ENCODE assay signal across 23 cellular contexts in genomic region chr19:57800696-57801095, GRCh38. TPM values are rescaled to one million over a fixed set of nuclear protein-coding genes. Genes with fewer than 3 reads are reported as not detected.
A peak's percentile ranks its signal among the peaks of the same experiment; 100 is the strongest.
DNase-seq lines count a peak whose midpoint lies in the region; ATAC-seq and TF ChIP-seq lines count a peak whose summit lies in the region.
"Had no signal": no experiment of that assay in that cellular context is flagged by ENCODE, and none has a peak within 500 bp of the region (broad histone marks: within the 10 kb centered on the region; RNA-seq: fewer than 3 reads in every experiment).

No MANE protein-coding gene starts in this region.

- 57% methylated on average over 5 of the region's 5 CpGs for WGBS in urinary bladder

- H3K36me3 Mint-ChIP-seq in endothelial cell (ENCODE audit: low read depth, unreplicated experiment) (peaks cover 11% of the 10 kb centered on the region), nephron (ENCODE audit: low read depth) (peaks cover 37% of the 10 kb centered on the region)
- peaks cover 42% of the 10 kb centered on the region for H3K36me3 Mint-ChIP-seq in activated CD4-positive, alpha-beta T cell treated with anti-CD3 and anti-CD28 coated beads, Interleukin-2, amount 10 ng/mL, durations not matched to agents 7 days and 5 days (ENCODE audit: low read depth)

- H3K27me3 ChIP-seq in RWPE2 (ENCODE audit: insufficient read depth, poor library complexity, severe bottlenecking): no peaks in the 10 kb centered on the region
- no peaks in the 10 kb centered on the region for H3K27me3 ChIP-seq in H7 (ENCODE audit: control insufficient read depth, insufficient read depth, low read length)
- H3K27me3 ChIP-seq: BLaER1, tibial artery had no signal

- H3K9me3 Mint-ChIP-seq in endothelial cell (ENCODE audit: unreplicated experiment) (no peaks in the 10 kb centered on the region), nephron (peaks cover under 1% of the 10 kb centered on the region)
- no peaks in the 10 kb centered on the region for H3K9me3 Mint-ChIP-seq in activated CD4-positive, alpha-beta T cell treated with anti-CD3 and anti-CD28 coated beads, Interleukin-2, amount 10 ng/mL, durations not matched to agents 7 days and 5 days
- H3K9me3 Mint-ChIP-seq: central memory CD8-positive, alpha-beta T cell had no signal

- POLR2A ChIA-PET in activated CD4-positive, alpha-beta T cell treated with anti-CD3 and anti-CD28 coated beads, Interleukin-2, amount 10 ng/mL, durations not matched to agents 7 days and 5 days (lab: Charles Lee): no interaction called here

- H3K27me3 Mint-ChIP-seq in endothelial cell (ENCODE audit: unreplicated experiment) (peaks cover 6% of the 10 kb centered on the region), nephron (ENCODE audit: low read depth) (no peaks in the 10 kb centered on the region)
- no peaks in the 10 kb centered on the region for H3K27me3 Mint-ChIP-seq in activated CD4-positive, alpha-beta T cell treated with anti-CD3 and anti-CD28 coated beads, Interleukin-2, amount 10 ng/mL, durations not matched to agents 7 days and 5 days
- H3K27me3 Mint-ChIP-seq: central memory CD8-positive, alpha-beta T cell; stimulated activated naive CD8-positive, alpha-beta T cell treated with anti-CD3 and anti-CD28 coated beads, Interleukin-15, amount 100 ng/mL, for 72 hours; T-helper 17 cell had no signal

- H3K4me1 Mint-ChIP-seq in endothelial cell (ENCODE audit: unreplicated experiment) (peaks cover 58% of the 10 kb centered on the region), nephron (peaks cover 28% of the 10 kb centered on the region)
- peaks cover 29% of the 10 kb centered on the region for H3K4me1 Mint-ChIP-seq in activated CD4-positive, alpha-beta T cell treated with anti-CD3 and anti-CD28 coated beads, Interleukin-2, amount 10 ng/mL, durations not matched to agents 7 days and 5 days

- H3K9me3 ChIP-seq in RWPE2 (ENCODE audit: severe bottlenecking): no peaks in the 10 kb centered on the region
- H3K9me3 ChIP-seq: BLaER1, SK-N-SH had no signal

- CTCF ChIA-PET in activated CD4-positive, alpha-beta T cell treated with anti-CD3 and anti-CD28 coated beads, Interleukin-2, amount 10 ng/mL, durations not matched to agents 7 days and 5 days (lab: Charles Lee): interaction anchor here (0.7 kb wide), 1 partner anchor 14 kb away, joined by 3 read pairs; the partner anchor contains the start of gene ZNF552

- peaks cover 60% of the 10 kb centered on the region for H3K4me1 ChIP-seq in RWPE2 (ENCODE audit: insufficient read depth, poor library complexity, severe bottlenecking)
- H3K4me1 ChIP-seq in urinary bladder (ENCODE audit: insufficient read depth): no peaks in the 10 kb centered on the region

- H3K27ac Mint-ChIP-seq in endothelial cell (ENCODE audit: unreplicated experiment): peak overlapping the region; percentile 95
- H3K27ac Mint-ChIP-seq in nephron: peak overlapping the region in 2 of 3 experiments; percentile 11 to 45
- H3K27ac Mint-ChIP-seq in activated CD4-positive, alpha-beta T cell treated with anti-CD3 and anti-CD28 coated beads, Interleukin-2, amount 10 ng/mL, durations not matched to agents 7 days and 5 days: no peak overlapping the region
- H3K27ac Mint-ChIP-seq: stimulated activated naive CD8-positive, alpha-beta T cell treated with anti-CD3 and anti-CD28 coated beads, Interleukin-15, amount 100 ng/mL, for 72 hours; T-helper 17 cell had no signal

- peak overlapping the region; percentile 85 for H3K27ac ChIP-seq in RWPE2 (ENCODE audit: poor library complexity, severe bottlenecking)
- H3K27ac ChIP-seq in urinary bladder (ENCODE audit: low read depth): peak overlapping the region; percentile 38
- H3K27ac ChIP-seq: BLaER1, tibial artery had no signal

- ATAC-seq in RWPE2 (ENCODE audit: low read depth): no peak
- ATAC-seq in HG02852 (IDR thresholded peaks at IDR 0.05; ENCODE audit: unreplicated experiment): no peak
- ATAC-seq: HCT116; HepG2; stimulated activated naive CD8-positive, alpha-beta T cell treated with anti-CD3 and anti-CD28 coated beads, Interleukin-15, amount 100 ng/mL, for 72 hours; T-helper 17 cell had no signal

- peak overlapping the region; percentile 43 for H3K4me3 Mint-ChIP-seq in endothelial cell (ENCODE audit: unreplicated experiment)
- H3K4me3 Mint-ChIP-seq in nephron: peak overlapping the region in 2 of 3 experiments; percentile 26 to 68
- H3K4me3 Mint-ChIP-seq in activated CD4-positive, alpha-beta T cell treated with anti-CD3 and anti-CD28 coated beads, Interleukin-2, amount 10 ng/mL, durations not matched to agents 7 days and 5 days: no peak overlapping the region
- H3K4me3 Mint-ChIP-seq: central memory CD8-positive, alpha-beta T cell; stimulated activated naive CD8-positive, alpha-beta T cell treated with anti-CD3 and anti-CD28 coated beads, Interleukin-15, amount 100 ng/mL, for 72 hours; T-helper 17 cell had no signal

- no peak for TF ChIP-seq CTCF in RWPE2 (IDR thresholded peaks at IDR 0.05; ENCODE audit: poor library complexity, severe bottlenecking)
- TF ChIP-seq CTCF in endothelial cell (IDR thresholded peaks at IDR 0.05; ENCODE audit: unreplicated experiment): no peak
- no peak for TF ChIP-seq CTCF in nephron (IDR thresholded peaks at IDR 0.05; ENCODE audit: unreplicated experiment in 3 of 3)

- H3K4me3 ChIP-seq in RWPE2 (ENCODE audit: severe bottlenecking): no peak overlapping the region
- H3K4me3 ChIP-seq in urinary bladder (ENCODE audit: low read depth, low read length): no peak overlapping the region
- no peak overlapping the region for H3K4me3 ChIP-seq in H7 (ENCODE audit: insufficient read depth, low read depth, low read length)
- H3K4me3 ChIP-seq: BLaER1, lung, tibial artery had no signal

- H3K36me3 ChIP-seq in RWPE2 (ENCODE audit: low read depth) (peaks cover 7% of the 10 kb centered on the region; the same call in 1 of the 2 replicates), urinary bladder (ENCODE audit: insufficient read depth) (no peaks in the 10 kb centered on the region), H7 (replicated peaks; ENCODE audit: control insufficient read depth, insufficient read depth, low read length) (no peaks in the 10 kb centered on the region; the same call in 1 of the 2 replicates)

- DNase-seq in RWPE2 (ENCODE audit: low spot score): no peak
- DNase-seq in endothelial cell (ENCODE audit: low spot score): no peak
- no peak for DNase-seq in H7
- no peak for DNase-seq in activated CD4-positive, alpha-beta T cell treated with anti-CD3 and anti-CD28 coated beads, Interleukin-2, amount 10 ng/mL, durations not matched to agents 7 days and 5 days
- DNase-seq: activated effector memory CD4-positive, alpha-beta T cell treated with anti-CD3 and anti-CD28 coated beads, Interleukin-2, amount 50 U/mL, for 16 hours; activated T-cell treated with anti-CD3 and anti-CD28 coated beads, Interleukin-2, amount 50 U/mL, for 1 hour; dermis blood vessel endothelial cell; Kasumi-1; kidney glomerular epithelial cell; MV-4-11; NCI-H510A treated with DMSO at 0.1 percent for 48 hours; SK-N-SH; stimulated activated naive CD8-positive, alpha-beta T cell treated with anti-CD3 and anti-CD28 coated beads, Interleukin-15, amount 100 ng/mL, for 72 hours; T-helper 17 cell; tibial artery had no signal

RNA-seq across cellular contexts. Expression of gene ZNF552, which starts 14.0 kb away (rescaled TPM):
- total RNA-seq in endothelial cell (ENCODE audit: unreplicated experiment): 7.0 TPM
- 24.5 TPM for total RNA-seq in urinary bladder
- polyA plus RNA-seq in urinary bladder: 6.5 TPM
- 6.6 and 9.3 TPM in 2 replicates for total RNA-seq in H7 (2014; rRNA removed; shearing (Covaris generic))
- 10 to 100 TPM in 1 of 2 experiments, 1 to 10 TPM in 1; 8.7 to 10.0 TPM for total RNA-seq in activated CD4-positive, alpha-beta T cell treated with anti-CD3 and anti-CD28 coated beads, Interleukin-2, amount 10 ng/mL, durations not matched to agents 7 days and 5 days

RNA-seq across cellular contexts. Expression of gene ZNF587B, which starts 29.4 kb away (rescaled TPM):
- total RNA-seq in endothelial cell (ENCODE audit: unreplicated experiment): 24.5 TPM
- 29.1 TPM for total RNA-seq in urinary bladder
- 3.8 TPM for polyA plus RNA-seq in urinary bladder
- total RNA-seq in H7 (2014; rRNA removed; shearing (Covaris generic)): 24.4 and 27.9 TPM in 2 replicates
- 10 to 100 TPM; 16.2 to 18.4 TPM for total RNA-seq in activated CD4-positive, alpha-beta T cell treated with anti-CD3 and anti-CD28 coated beads, Interleukin-2, amount 10 ng/mL, durations not matched to agents 7 days and 5 days

RNA-seq across cellular contexts. Expression of gene ZNF586, which starts 31.2 kb away (rescaled TPM):
- total RNA-seq in endothelial cell (ENCODE audit: unreplicated experiment) (19.6 TPM), urinary bladder (33.8 TPM)
- polyA plus RNA-seq in urinary bladder: 9.2 TPM
- 13.4 and 15.4 TPM in 2 replicates for total RNA-seq in H7 (2014; rRNA removed; shearing (Covaris generic))
- 10 to 100 TPM; 26.8 to 28.4 TPM for total RNA-seq in activated CD4-positive, alpha-beta T cell treated with anti-CD3 and anti-CD28 coated beads, Interleukin-2, amount 10 ng/mL, durations not matched to agents 7 days and 5 days

RNA-seq across cellular contexts. Expression of gene ZNF587, which starts 49.0 kb away (rescaled TPM):
- total RNA-seq in endothelial cell (ENCODE audit: unreplicated experiment) (36.8 TPM), urinary bladder (45.4 TPM)
- 7.5 TPM for polyA plus RNA-seq in urinary bladder
- total RNA-seq in H7 (2014; rRNA removed; shearing (Covaris generic)): 19.0 and 19.7 TPM in 2 replicates
- total RNA-seq in activated CD4-positive, alpha-beta T cell treated with anti-CD3 and anti-CD28 coated beads, Interleukin-2, amount 10 ng/mL, durations not matched to agents 7 days and 5 days: 10 to 100 TPM; 35.3 to 35.6 TPM

RNA-seq across cellular contexts. Expression of gene ZNF776, which starts 54.1 kb away (rescaled TPM):
- 22.6 TPM for total RNA-seq in endothelial cell (ENCODE audit: unreplicated experiment)
- total RNA-seq in urinary bladder: 31.1 TPM
- polyA plus RNA-seq in urinary bladder: 11.1 TPM
- 20.4 and 21.5 TPM in 2 replicates for total RNA-seq in H7 (2014; rRNA removed; shearing (Covaris generic))
- total RNA-seq in activated CD4-positive, alpha-beta T cell treated with anti-CD3 and anti-CD28 coated beads, Interleukin-2, amount 10 ng/mL, durations not matched to agents 7 days and 5 days: 10 to 100 TPM; 16.1 to 21.4 TPM
